Comparison of ENCODE assay signal across 7 cellular contexts in genomic region chr4:63233679-63234078, GRCh38.
"Had no signal": no experiment of that assay in that cellular context is flagged by ENCODE, and none has a peak within 500 bp of the region (broad histone marks: within the 10 kb centered on the region; RNA-seq: fewer than 3 reads in every experiment).

No MANE protein-coding gene starts in this region.

- H3K4me3 Mint-ChIP-seq: GM23338, H9, IgD-negative memory B cell had no signal

- H3K4me1 Mint-ChIP-seq: GM23338, H9, IgD-negative memory B cell had no signal

- H3K9me3 Mint-ChIP-seq: GM23338, H9 had no signal

- H3K27me3 Mint-ChIP-seq: IgD-negative memory B cell had no signal

- H3K27ac Mint-ChIP-seq: GM23338, H9, IgD-negative memory B cell had no signal

- ATAC-seq: GM23338, HepG2 had no signal

- DNase-seq: H9, HCEC 1CT, Karpas-422, KBM-7 had no signal
